26 cellular contexts compared by ENCODE assay signal in the genomic region with DNA sequence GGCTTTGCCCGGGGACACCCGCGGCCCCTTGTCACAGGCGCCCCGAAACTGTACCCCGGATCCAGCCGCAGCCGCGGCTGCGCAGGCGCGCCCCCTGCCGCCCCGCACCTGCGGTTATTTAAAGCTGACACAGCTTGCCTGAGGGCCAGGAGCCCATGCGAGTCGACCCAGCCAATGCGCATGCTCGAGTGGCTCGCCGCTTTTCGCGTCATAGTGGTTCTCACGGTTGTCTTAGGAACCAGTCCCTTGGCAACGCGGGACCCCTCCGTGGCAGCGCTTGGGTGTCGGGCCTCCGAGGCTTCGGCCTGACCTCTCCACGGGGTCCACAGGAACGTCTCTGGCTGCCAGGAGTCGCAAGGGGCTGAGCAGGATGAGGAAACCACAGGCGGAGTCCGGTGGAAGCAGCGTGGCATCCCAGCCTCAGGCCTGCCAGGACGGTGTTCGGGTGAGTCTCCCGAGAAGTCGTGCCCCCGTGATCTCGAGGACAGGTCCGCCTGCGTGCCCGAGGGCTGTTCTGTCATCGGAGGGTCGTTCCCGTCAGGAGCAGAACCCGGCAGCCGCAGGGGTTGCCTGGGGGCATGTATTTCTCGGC.
"Had no signal": no experiment of that assay in that cellular context is flagged by ENCODE, and none has a peak within 500 bp of the region (broad histone marks: within the 10 kb centered on the region; RNA-seq: fewer than 3 reads in every experiment).

No MANE protein-coding gene starts in this region.

- DNase-seq: activated B cell treated with CpG ODN at 0.5 μM for 24 hours; activated CD4-positive, alpha-beta memory T cell treated with anti-CD3 and anti-CD28 coated beads for 36 hours; activated CD4-positive, alpha-beta T cell treated with anti-CD3 and anti-CD28 coated beads, Interleukin-2, amount 10 ng/mL, durations not matched to agents 7 days and 5 days; activated CD8-positive, alpha-beta memory T cell treated with anti-CD3 and anti-CD28 coated beads for 24 hours; activated gamma-delta T cell treated with Interleukin-2 at 50 U/mL for 16 hours; activated naive CD4-positive, alpha-beta T cell treated with anti-CD3 and anti-CD28 coated beads, Interleukin-2, amount 10 ng/mL, durations not matched to agents 7 days and 5 days; activated naive CD8-positive, alpha-beta T cell treated with anti-CD3 and anti-CD28 coated beads for 36 hours; activated T-cell treated with anti-CD3 and anti-CD28 coated beads, Interleukin-2, amount 50 U/mL, for 4 hours; brain microvascular endothelial cell; Karpas-422; NCI-H1048; NCI-H146; NCI-H2029; NCI-H2107; NCI-H446; NCI-H524; NCI-H774; OCI-M1; SHP77 treated with DMSO at 0.1 percent for 48 hours; T-cell; T-helper 2 cell; T1000 had no signal

- H3K27me3 ChIP-seq: brain microvascular endothelial cell, cardiac muscle cell had no signal

- H3K4me3 ChIP-seq: cardiac muscle cell had no signal

- H3K27me3 Mint-ChIP-seq: activated B cell treated with CpG ODN at 0.5 μM for 24 hours; activated CD4-positive, alpha-beta memory T cell treated with anti-CD3 and anti-CD28 coated beads for 36 hours; activated CD4-positive, alpha-beta T cell treated with anti-CD3 and anti-CD28 coated beads, Interleukin-2, amount 10 ng/mL, durations not matched to agents 7 days and 5 days; activated naive CD4-positive, alpha-beta T cell treated with anti-CD3 and anti-CD28 coated beads, Interleukin-2, amount 10 ng/mL, durations not matched to agents 7 days and 5 days; activated naive CD8-positive, alpha-beta T cell treated with anti-CD3 and anti-CD28 coated beads for 36 hours; T-cell had no signal

- H3K4me3 Mint-ChIP-seq: activated B cell treated with CpG ODN at 0.5 μM for 24 hours; activated CD4-positive, alpha-beta memory T cell treated with anti-CD3 and anti-CD28 coated beads for 36 hours; activated CD4-positive, alpha-beta T cell treated with anti-CD3 and anti-CD28 coated beads, Interleukin-2, amount 10 ng/mL, durations not matched to agents 7 days and 5 days; activated naive CD4-positive, alpha-beta T cell treated with anti-CD3 and anti-CD28 coated beads, Interleukin-2, amount 10 ng/mL, durations not matched to agents 7 days and 5 days; activated naive CD8-positive, alpha-beta T cell treated with anti-CD3 and anti-CD28 coated beads for 36 hours; activated T-cell treated with anti-CD3 and anti-CD28 coated beads, Interleukin-2, amount 50 U/mL, for 4 hours; T-cell had no signal

- H3K36me3 ChIP-seq: brain microvascular endothelial cell, cardiac muscle cell had no signal

- H3K27ac Mint-ChIP-seq: activated B cell treated with CpG ODN at 0.5 μM for 24 hours; activated CD4-positive, alpha-beta memory T cell treated with anti-CD3 and anti-CD28 coated beads for 36 hours; activated CD4-positive, alpha-beta T cell treated with anti-CD3 and anti-CD28 coated beads, Interleukin-2, amount 10 ng/mL, durations not matched to agents 7 days and 5 days; activated naive CD8-positive, alpha-beta T cell treated with anti-CD3 and anti-CD28 coated beads for 36 hours; T-cell had no signal

- FAIRE-seq: TTC549 had no signal

- H3K36me3 Mint-ChIP-seq: activated CD4-positive, alpha-beta memory T cell treated with anti-CD3 and anti-CD28 coated beads for 36 hours; activated naive CD8-positive, alpha-beta T cell treated with anti-CD3 and anti-CD28 coated beads for 36 hours; T-cell had no signal

- H3K27ac ChIP-seq: brain microvascular endothelial cell, cardiac muscle cell, RWPE1 had no signal

- ATAC-seq: activated T-cell treated with anti-CD3 and anti-CD28 coated beads, Interleukin-2, amount 50 U/mL, for 4 hours; Panc1; T-cell had no signal

- H3K4me1 Mint-ChIP-seq: activated B cell treated with CpG ODN at 0.5 μM for 24 hours; activated CD4-positive, alpha-beta T cell treated with anti-CD3 and anti-CD28 coated beads, Interleukin-2, amount 10 ng/mL, durations not matched to agents 7 days and 5 days; activated naive CD4-positive, alpha-beta T cell treated with anti-CD3 and anti-CD28 coated beads, Interleukin-2, amount 10 ng/mL, durations not matched to agents 7 days and 5 days; activated naive CD8-positive, alpha-beta T cell treated with anti-CD3 and anti-CD28 coated beads for 36 hours; T-cell had no signal
